In genomic region chr2:20744366-20745335, GRCh38 we compare ENCODE assay signal across 15 cellular contexts.
DNase-seq lines count a peak whose midpoint lies in the region; ATAC-seq lines count a peak whose summit lies in the region.
"Had no signal": no experiment of that assay in that cellular context is flagged by ENCODE, and none has a peak within 500 bp of the region (broad histone marks: within the 10 kb centered on the region; RNA-seq: fewer than 3 reads in every experiment).

No MANE protein-coding gene starts in this region.

- ATAC-seq in GM19351 (IDR thresholded peaks at IDR 0.05; ENCODE audit: unreplicated experiment): peak; percentile 89
- ATAC-seq in HG02763 (IDR thresholded peaks at IDR 0.05; ENCODE audit: unreplicated experiment): peak; percentile 90
- peak; percentile 97 for ATAC-seq in HG03457 (IDR thresholded peaks at IDR 0.05; ENCODE audit: unreplicated experiment)
- ATAC-seq: activated CD8-positive, alpha-beta T cell treated with anti-CD3 and anti-CD28 coated beads, Interleukin-2, amount 10 ng/mL, durations not matched to agents 7 days and 5 days; sciatic nerve had no signal

- DNase-seq in HCEC 1CT (no peak), SHP77 (lab: John Stamatoyannopoulos, UW) (no peak), epidermal melanocyte (ENCODE audit: insufficient read length, low spot score) (no peak)
- DNase-seq in activated CD4-positive, alpha-beta T cell treated with anti-CD3 and anti-CD28 coated beads for 48 hours: no peak
- DNase-seq: activated CD8-positive, alpha-beta T cell treated with anti-CD3 and anti-CD28 coated beads, Interleukin-2, amount 10 ng/mL, durations not matched to agents 7 days and 5 days; effector CD4-positive, alpha-beta T cell; head of caudate nucleus; NCI-H748 treated with DMSO at 0.1 percent for 48 hours; SW 1271 had no signal

- H3K4me1 ChIP-seq in BLaER1 treated with 17β-estradiol and CSF1 and Interleukin-3, amounts not matched to agents 10 nM and 100 nM: peaks cover 0 to 23% (median 10%) of the 10 kb centered on the region in 10 experiments; a peak in 13 of 20 replicates

- no peak overlapping the region for H3K9ac ChIP-seq in BLaER1 treated with 17β-estradiol and CSF1 and Interleukin-3, amounts not matched to agents 10 nM and 100 nM

- H3K4me3 ChIP-seq in BLaER1 treated with 17β-estradiol and CSF1 and Interleukin-3, amounts not matched to agents 10 nM and 100 nM: no peak overlapping the region; a peak in 1 of 20 replicates
- H3K4me3 ChIP-seq: A549 had no signal

- H4K20me1 ChIP-seq in BLaER1 treated with 17β-estradiol and CSF1 and Interleukin-3, amounts not matched to agents 10 nM and 100 nM: 0 out of 22 replicates have a peak, but pooled peaks cover 0 to 5% (median 0%) of the 10 kb centered on the region in 11 experiments

- no peaks in the 10 kb centered on the region for H3K27me3 ChIP-seq in BLaER1 treated with 17β-estradiol and CSF1 and Interleukin-3, amounts not matched to agents 10 nM and 100 nM

- H3K4me2 ChIP-seq in BLaER1 treated with 17β-estradiol and CSF1 and Interleukin-3, amounts not matched to agents 10 nM and 100 nM: peak overlapping the region in 8 of 11 experiments; percentile 10 to 71 (median 62); a peak in 14 of 22 replicates

- H3K36me3 ChIP-seq in BLaER1 treated with 17β-estradiol and CSF1 and Interleukin-3, amounts not matched to agents 10 nM and 100 nM: peaks cover 18 to 69% (median 30%) of the 10 kb centered on the region in 11 experiments; a peak in 20 of 22 replicates

- H3K27ac ChIP-seq in BLaER1 treated with 17β-estradiol and CSF1 and Interleukin-3, amounts not matched to agents 10 nM and 100 nM: no peak overlapping the region

- H3K9me3 ChIP-seq in BLaER1 treated with 17β-estradiol and CSF1 and Interleukin-3, amounts not matched to agents 10 nM and 100 nM (replicated peaks in 1 of 11): peaks cover 0 to 29% (median 15%) of the 10 kb centered on the region in 11 experiments; a peak in 17 of 22 replicates
- H3K9me3 ChIP-seq: A549 had no signal
